ENCODE assay signal across 19 cellular contexts in genomic region chr4:185800266-185800945, GRCh38. TPM values are rescaled to one million over a fixed set of nuclear protein-coding genes. Genes with fewer than 3 reads are reported as not detected.
DNase-seq lines count a peak whose midpoint lies in the region; ATAC-seq and TF ChIP-seq lines count a peak whose summit lies in the region.
"Had no signal": no experiment of that assay in that cellular context is flagged by ENCODE, and none has a peak within 500 bp of the region (broad histone marks: within the 10 kb centered on the region; RNA-seq: fewer than 3 reads in every experiment).

No MANE protein-coding gene starts in this region.

- 72 to 82% (median 78%) methylated on average over 7 of the region's 7 CpGs for WGBS in adrenal gland, 4 donors

- peak in 6 of 7 donors; percentile 39 to 68 (median 66) for DNase-seq in adrenal gland
- no peak for DNase-seq in cardiac muscle cell (ENCODE audit: low read depth in 1 of 2, low spot score in 1 of 2)
- no peak for DNase-seq in left lobe of liver (ENCODE audit: low spot score)
- no peak for DNase-seq in stimulated activated effector memory CD8-positive, alpha-beta T cell treated with anti-CD3 and anti-CD28 coated beads, Interleukin-12 subunit alpha, Interleukin-12 subunit beta, amount 100 ng/mL, for 72 hours (ENCODE audit: low spot score in 2 of 2)
- no peak for DNase-seq in DMS153 treated with DMSO at 0.1 percent for 48 hours (lab: John Stamatoyannopoulos, UW; ENCODE audit: unreplicated experiment)
- no peak for DNase-seq in foreskin melanocyte
- no peak for DNase-seq in HAP-1 (ENCODE audit: low spot score in 2 of 2)
- DNase-seq: ACHN; CD4-positive, alpha-beta memory T cell; GOT3; Karpas-422; MV-4-11; NCI-H1105 treated with DMSO at 0.1 percent for 48 hours; NCI-H2029 treated with DMSO at 0.1 percent for 48 hours; NCI-H345; NCI-H526; OCI-M1 had no signal

- intact Hi-C loops in adrenal gland (cut with DNase I) = no loop called here

- no peak overlapping the region for H3K4me3 Mint-ChIP-seq in stimulated activated effector memory CD8-positive, alpha-beta T cell treated with anti-CD3 and anti-CD28 coated beads, Interleukin-12 subunit alpha, Interleukin-12 subunit beta, amount 100 ng/mL, for 72 hours
- H3K4me3 Mint-ChIP-seq: CD4-positive, alpha-beta memory T cell had no signal

- no peaks in the 10 kb centered on the region for H3K36me3 Mint-ChIP-seq in stimulated activated effector memory CD8-positive, alpha-beta T cell treated with anti-CD3 and anti-CD28 coated beads, Interleukin-12 subunit alpha, Interleukin-12 subunit beta, amount 100 ng/mL, for 72 hours
- H3K36me3 Mint-ChIP-seq: CD4-positive, alpha-beta memory T cell had no signal

- H3K27ac ChIP-seq in adrenal gland = peak overlapping the region in 1 of 5 donors; percentile 15
- peak overlapping the region; percentile 70 for H3K27ac ChIP-seq in cardiac muscle cell
- H3K27ac ChIP-seq: BLaER1 treated with 17β-estradiol and CSF1 and Interleukin-3, amounts not matched to agents 10 nM and 100 nM had no signal

- H3K36me3 ChIP-seq in adrenal gland (replicated peaks in 1 of 2) (no peaks in the 10 kb centered on the region), cardiac muscle cell (no peaks in the 10 kb centered on the region), HAP-1 (replicated peaks) (no peaks in the 10 kb centered on the region)
- H3K36me3 ChIP-seq: BLaER1 treated with 17β-estradiol and CSF1 and Interleukin-3, amounts not matched to agents 10 nM and 100 nM had no signal

- no peaks in the 10 kb centered on the region for H3K4me1 Mint-ChIP-seq in stimulated activated effector memory CD8-positive, alpha-beta T cell treated with anti-CD3 and anti-CD28 coated beads, Interleukin-12 subunit alpha, Interleukin-12 subunit beta, amount 100 ng/mL, for 72 hours
- H3K4me1 Mint-ChIP-seq: CD4-positive, alpha-beta memory T cell had no signal

- H3K27ac Mint-ChIP-seq in stimulated activated effector memory CD8-positive, alpha-beta T cell treated with anti-CD3 and anti-CD28 coated beads, Interleukin-12 subunit alpha, Interleukin-12 subunit beta, amount 100 ng/mL, for 72 hours = no peak overlapping the region
- H3K27ac Mint-ChIP-seq: CD4-positive, alpha-beta memory T cell had no signal

- H3K27me3 ChIP-seq in adrenal gland (no peaks in the 10 kb centered on the region), cardiac muscle cell (no peaks in the 10 kb centered on the region), HAP-1 (ENCODE audit: low read depth) (no peaks in the 10 kb centered on the region)
- H3K27me3 ChIP-seq: BLaER1 treated with 17β-estradiol and CSF1 and Interleukin-3, amounts not matched to agents 10 nM and 100 nM had no signal

- ATAC-seq in left lobe of liver = peak; percentile 60
- ATAC-seq in stimulated activated effector memory CD8-positive, alpha-beta T cell treated with anti-CD3 and anti-CD28 coated beads, Interleukin-12 subunit alpha, Interleukin-12 subunit beta, amount 100 ng/mL, for 72 hours = peak; percentile 19
- ATAC-seq: HCT116 had no signal

- TF ChIP-seq CTCF in adrenal gland (IDR thresholded peaks at IDR 0.05) (no peak), cardiac muscle cell (IDR thresholded peaks at IDR 0.05; ENCODE audit: low read depth, low read length) (no peak)

- in situ Hi-C loops in HAP-1 (cut with MboI; ENCODE audit: low sequenced_read_pairs) = no loop called here

- H3K4me3 ChIP-seq in adrenal gland = no peak overlapping the region
- H3K4me3 ChIP-seq in cardiac muscle cell = no peak overlapping the region
- no peak overlapping the region for H3K4me3 ChIP-seq in HAP-1
- H3K4me3 ChIP-seq: BLaER1 treated with 17β-estradiol and CSF1 and Interleukin-3, amounts not matched to agents 10 nM and 100 nM had no signal

- no peaks in the 10 kb centered on the region for H3K9me3 ChIP-seq in adrenal gland (replicated peaks in 1 of 3)
- no peaks in the 10 kb centered on the region for H3K9me3 ChIP-seq in cardiac muscle cell (ENCODE audit: low read depth)
- H3K9me3 ChIP-seq in HAP-1 = no peaks in the 10 kb centered on the region
- H3K9me3 ChIP-seq: BLaER1 treated with 17β-estradiol and CSF1 and Interleukin-3, amounts not matched to agents 10 nM and 100 nM had no signal

- H3K9me3 Mint-ChIP-seq in stimulated activated effector memory CD8-positive, alpha-beta T cell treated with anti-CD3 and anti-CD28 coated beads, Interleukin-12 subunit alpha, Interleukin-12 subunit beta, amount 100 ng/mL, for 72 hours = no peaks in the 10 kb centered on the region

- H3K4me1 ChIP-seq in adrenal gland (replicated peaks in 1 of 2) = peaks cover 0 to 7% of the 10 kb centered on the region in 2 donors
- peaks cover 43% of the 10 kb centered on the region for H3K4me1 ChIP-seq in cardiac muscle cell (ENCODE audit: low read depth)
- H3K4me1 ChIP-seq in HAP-1 = no peaks in the 10 kb centered on the region
- H3K4me1 ChIP-seq: BLaER1 treated with 17β-estradiol and CSF1 and Interleukin-3, amounts not matched to agents 10 nM and 100 nM had no signal

- TF ChIP-seq POLR2A in adrenal gland (IDR thresholded peaks at IDR 0.05) = no peak

RNA-seq across cellular contexts. Expression of gene SORBS2, which starts 11.6 kb away (rescaled TPM):
- total RNA-seq in adrenal gland (100 to 1,000 TPM; 462 to 875 (median 657) TPM), cardiac muscle cell (318 and 453 TPM in 2 replicates), left lobe of liver (126 TPM)
- polyA plus RNA-seq in adrenal gland (100 to 1,000 TPM; 129 to 542 (median 186) TPM), cardiac muscle cell (470 and 545 TPM in 2 replicates)
- total RNA-seq: CD4-positive, alpha-beta memory T cell had no signal
- polyA plus RNA-seq: CD4-positive, alpha-beta memory T cell had no signal

Comparison
In these comparisons a context has a peak if more than half of its experiments do, and no peak if none do; other contexts are left out.
1. DNase-seq: peak in adrenal gland (6 of 7); none in cardiac muscle cell (0 of 2), left lobe of liver (single experiment), stimulated activated effector memory CD8-positive, alpha-beta T cell treated with anti-CD3 and anti-CD28 coated beads, Interleukin-12 subunit alpha, Interleukin-12 subunit beta, amount 100 ng/mL, for 72 hours (0 of 2), DMS153 treated with DMSO at 0.1 percent for 48 hours (single experiment), foreskin melanocyte (single experiment) and HAP-1 (0 of 2).